In genomic region chr5:149940077-149940574, GRCh38 we compare ENCODE assay signal across 1 cellular context.
TF ChIP-seq lines count a peak whose summit lies in the region.

No MANE protein-coding gene starts in this region.

TF ChIP-seq in WTC11, 78 proteins besides CTCF, POLR2A, EP300 and RAD21 (continued from another document):
- TF ChIP-seq ZSCAN18 (CRISPR knock-in tag; IDR thresholded peaks at IDR 0.05), result no peak
